ENCODE assay signal across 8 cellular contexts in the genomic region with DNA sequence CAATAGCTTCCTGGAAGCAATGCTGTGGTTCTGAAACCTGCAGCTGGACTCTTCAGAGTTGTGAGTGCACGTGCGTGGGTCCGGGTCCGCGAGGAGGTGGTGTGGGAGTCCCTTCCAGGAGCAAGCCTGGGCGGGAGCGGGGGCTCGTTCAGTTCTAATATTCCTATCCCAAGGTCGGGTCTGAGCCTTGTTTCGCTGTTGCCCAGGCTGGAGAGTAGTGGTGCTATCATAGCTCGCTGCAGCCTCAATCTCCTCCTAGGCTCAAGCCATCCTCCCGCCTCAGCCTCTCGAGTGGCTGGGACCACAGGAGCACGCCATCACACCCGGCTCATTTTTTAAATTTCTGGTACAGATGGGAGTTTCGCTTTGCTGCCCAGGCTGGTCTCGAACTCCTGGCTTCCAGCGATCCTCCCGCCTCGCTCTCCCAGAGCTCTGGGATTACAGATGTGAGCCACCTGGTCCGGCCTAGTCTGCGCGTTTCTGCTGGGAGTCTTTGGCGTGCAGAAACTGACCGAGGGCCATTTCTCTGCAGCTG. TPM values are rescaled to one million over a fixed set of nuclear protein-coding genes. Genes with fewer than 3 reads are reported as not detected.
DNase-seq lines count a peak whose midpoint lies in the region; ATAC-seq and TF ChIP-seq lines count a peak whose summit lies in the region.

No MANE protein-coding gene starts in this region.

- POLR2A ChIA-PET in BJ (lab: Charles Lee): no interaction called here

- peak overlapping the region; percentile 85 for H3K27ac ChIP-seq in muscle layer of colon (ENCODE audit: low read depth, low read length)

- peak overlapping the region; percentile 70 for H3K9ac ChIP-seq in muscle layer of colon (ENCODE audit: low read length)

- no peaks in the 10 kb centered on the region for H3K9me3 ChIP-seq in muscle layer of colon (ENCODE audit: low read length)

- no peak for ATAC-seq in GM19463 (IDR thresholded peaks at IDR 0.05; ENCODE audit: unreplicated experiment)
- ATAC-seq in GM18519 (IDR thresholded peaks at IDR 0.05; ENCODE audit: low FRiP score, unreplicated experiment): no peak

- no peaks in the 10 kb centered on the region for H3K27me3 ChIP-seq in BJ (ENCODE audit: control insufficient read depth, insufficient read depth, low read length)
- peaks cover 0 to 6% of the 10 kb centered on the region in 2 donors for H3K27me3 ChIP-seq in muscle layer of colon (ENCODE audit: control insufficient read depth in 1 of 2, insufficient read depth in 2 of 2, low read length in 2 of 2)

- H3K4me1 ChIP-seq in muscle layer of colon (ENCODE audit: insufficient read depth, low read length): peaks cover 11% of the 10 kb centered on the region

- no peak for TF ChIP-seq CTCF in BJ (IDR thresholded peaks at IDR 0.05; ENCODE audit: insufficient read depth, low read depth, low read length)
- no peak for TF ChIP-seq CTCF in cardiac fibroblast (IDR thresholded peaks at IDR 0.05; ENCODE audit: low read depth, low read length)

- peak overlapping the region; percentile 78 for H3K4me3 ChIP-seq in BJ (ENCODE audit: low read depth, low read length)
- H3K4me3 ChIP-seq in Jurkat, Clone E6-1 (ENCODE audit: low read length): peak overlapping the region; percentile 83
- peak overlapping the region; percentile 71 to 75 for H3K4me3 ChIP-seq in cardiac fibroblast (replicated peaks in 1 of 2; ENCODE audit: low read depth in 2 of 2, low read length in 2 of 2)
- peak overlapping the region; percentile 77 to 94 for H3K4me3 ChIP-seq in muscle layer of colon (ENCODE audit: low read depth in 1 of 2, low read length in 2 of 2)

- DNase-seq in BJ (ENCODE audit: low read depth) (no peak), cardiac fibroblast (ENCODE audit: low read depth in 2 of 2) (no peak), CD1c-positive myeloid dendritic cell (ENCODE audit: extremely low spot score) (no peak)
- no peak for DNase-seq in Jurkat, Clone E6-1 (ENCODE audit: low read depth, low spot score)
- no peak for DNase-seq in activated CD8-positive, alpha-beta memory T cell treated with anti-CD3 and anti-CD28 coated beads, Interleukin-2, amount 50 U/mL, for 4 hours

- CTCF ChIA-PET in BJ (lab: Yijun Ruan, JAX): interaction anchor here (0.6 to 1.3 kb wide), 2 partner anchors 44 to 233 kb away, joined by 3 read pairs; no protein-coding TSS in a partner anchor

- H3K36me3 ChIP-seq in BJ (ENCODE audit: control insufficient read depth, insufficient read depth, low read length) (no peaks in the 10 kb centered on the region), muscle layer of colon (ENCODE audit: insufficient read depth, low read length) (no peaks in the 10 kb centered on the region)

RNA-seq across cellular contexts. Expression of a gene that starts 0.6 kb away (rescaled TPM):
- 1.8 and 3.8 TPM in 2 replicates for polyA plus RNA-seq in BJ (2011; rRNA removed)
- 3.1 and 4.3 TPM in 2 replicates for polyA minus RNA-seq in BJ (2011; rRNA and poly(A)+ RNA removed)
- polyA plus RNA-seq in Jurkat, Clone E6-1 (2012; ENCODE audit: insufficient read depth, insufficient read length): 5.3 TPM

RNA-seq across cellular contexts. Expression of a gene that starts 38.8 kb away (rescaled TPM):
- polyA plus RNA-seq in BJ (2011; rRNA removed): 0.87 and 1.5 TPM in 2 replicates
- polyA minus RNA-seq in BJ (2011; rRNA and poly(A)+ RNA removed): 0.87 and 1.00 TPM in 2 replicates
- polyA plus RNA-seq in Jurkat, Clone E6-1 (2012; ENCODE audit: insufficient read depth, insufficient read length): 2.7 TPM
